8 cellular contexts compared by ENCODE assay signal in the genomic region with DNA sequence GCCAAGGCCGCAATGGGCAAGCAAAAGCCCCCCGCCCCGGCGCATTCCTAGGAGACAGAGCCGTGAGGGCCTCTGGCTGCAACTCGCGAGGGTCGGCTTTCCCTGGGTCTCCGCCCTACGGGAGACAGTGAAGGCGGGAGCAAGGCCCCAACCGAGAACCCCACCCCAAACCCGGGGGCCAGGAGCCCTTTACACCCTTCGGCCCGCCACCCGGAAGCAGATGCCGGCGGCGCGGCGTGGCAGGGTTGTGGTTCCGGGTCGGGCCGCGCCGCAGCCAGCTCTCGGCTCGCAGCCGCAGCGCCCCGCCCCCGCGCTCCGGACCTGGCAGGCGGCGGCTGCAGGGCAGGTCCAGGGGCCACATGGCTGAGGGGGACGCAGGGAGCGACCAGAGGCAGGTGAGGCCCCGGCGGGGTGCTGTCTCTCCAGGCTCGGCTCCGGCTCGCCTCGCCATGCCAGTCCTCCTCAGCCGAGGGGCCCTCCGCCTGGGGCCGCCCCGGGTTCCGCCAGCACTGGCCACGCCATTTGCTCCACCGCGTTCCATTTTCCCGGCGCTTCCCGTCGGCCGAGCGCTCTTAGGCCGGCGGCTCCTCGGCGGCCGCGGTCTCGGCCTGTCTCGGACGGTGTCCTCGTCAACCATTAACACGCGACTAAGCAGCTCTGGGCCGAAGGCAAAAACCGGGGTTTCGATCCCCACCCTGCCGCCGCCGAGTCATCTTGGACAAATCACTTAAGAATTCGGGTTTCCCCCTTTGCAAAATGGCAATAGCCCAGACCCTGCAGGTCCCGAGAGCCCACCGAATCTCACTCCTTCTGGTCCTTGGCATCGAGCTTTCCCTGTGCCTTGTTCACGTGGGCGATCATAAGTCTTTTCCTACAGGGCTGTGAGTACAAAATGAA. TPM values are rescaled to one million over a fixed set of nuclear protein-coding genes. Genes with fewer than 3 reads are reported as not detected.
A peak's percentile ranks its signal among the peaks of the same experiment; 100 is the strongest.
DNase-seq lines count a peak whose midpoint lies in the region; ATAC-seq and TF ChIP-seq lines count a peak whose summit lies in the region.

A gene with protein sequence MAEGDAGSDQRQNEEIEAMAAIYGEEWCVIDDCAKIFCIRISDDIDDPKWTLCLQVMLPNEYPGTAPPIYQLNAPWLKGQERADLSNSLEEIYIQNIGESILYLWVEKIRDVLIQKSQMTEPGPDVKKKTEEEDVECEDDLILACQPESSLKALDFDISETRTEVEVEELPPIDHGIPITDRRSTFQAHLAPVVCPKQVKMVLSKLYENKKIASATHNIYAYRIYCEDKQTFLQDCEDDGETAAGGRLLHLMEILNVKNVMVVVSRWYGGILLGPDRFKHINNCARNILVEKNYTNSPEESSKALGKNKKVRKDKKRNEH (plus strand): TSS at position 273 of the 897 bp plus-strand sequence. CDS start 87 bp downstream, at position 360.

- H3K27ac ChIP-seq in AG04450 (ENCODE audit: low read depth, low read length): peak within 1 kb of the TSS; percentile 80

- H3K9me3 ChIP-seq in AG04450 (ENCODE audit: control insufficient read depth, insufficient read depth, low read length): peaks cover 4% of the 10 kb centered on the region; the same call in 1 of the 2 replicates

- CTCF ChIA-PET in AG04450 (lab: Charles Lee): interaction anchor here (1.5 kb wide), 1 partner anchor 62 kb away, joined by 4 read pairs; no protein-coding TSS in a partner anchor

- no peaks in the 10 kb centered on the region for H3K27me3 ChIP-seq in AG04450 (ENCODE audit: control insufficient read depth, insufficient read depth, low read length)

- peak within 1 kb of the TSS; percentile 76 for H3K4me3 ChIP-seq in AG04450 (ENCODE audit: low read depth, low read length)

- TF ChIP-seq CTCF in AG04450 (IDR thresholded peaks at IDR 0.05; ENCODE audit: low read depth, low read length): no peak

- peak; percentile 96 for ATAC-seq in GM18867 (IDR thresholded peaks at IDR 0.05; ENCODE audit: unreplicated experiment)
- peak; percentile 91 for ATAC-seq in HG03097 (IDR thresholded peaks at IDR 0.05; ENCODE audit: low FRiP score, unreplicated experiment)

- DNase-seq in AG04450 (ENCODE audit: low read depth, low spot score) (peak; percentile 45), NCI-H446 treated with DMSO at 0.1 percent for 48 hours (lab: John Stamatoyannopoulos, UW) (peak; percentile 75), dedifferentiated amniotic fluid mesenchymal stem cell (ENCODE audit: extremely low spot score) (peak; percentile 52), left kidney (ENCODE audit: low read depth, low spot score) (peak; percentile 96)
- DNase-seq in activated CD4-positive, alpha-beta T cell treated with anti-CD3 and anti-CD28 coated beads, Interleukin-2, amount 50 U/mL, for 1 hour: peak; percentile 76
- peak; percentile 74 for DNase-seq in stimulated activated CD4-positive, alpha-beta T cell treated with anti-CD3 and anti-CD28 coated beads, Interleukin-1b, Interleukin-23, amount 100 ng/mL, for 48 hours

- POLR2A ChIA-PET in AG04450 (lab: Yijun Ruan, JAX): interaction anchor here (0.6 to 1.6 kb wide), 6 partner anchors 10 to 807 kb away, joined by 3 to 15 read pairs (median 3); a partner anchor contains a TSS

RNA-seq across cellular contexts. Expression of the gene that starts here (rescaled TPM):
- 23.0 and 31.7 TPM in 2 replicates for polyA plus RNA-seq in AG04450 (2011; rRNA removed)
- 11.3 and 14.0 TPM in 2 replicates for polyA minus RNA-seq in AG04450 (2011; rRNA and poly(A)+ RNA removed)

Comparison
In these comparisons a context has a peak if more than half of its experiments do, and no peak if none do; other contexts are left out.
1. Peak in every context shown above with its lines: DNase-seq, ATAC-seq, H3K4me3 ChIP-seq and H3K27ac ChIP-seq.
2. DNase-seq: peak in every context shown above with its lines; median percentile 96 in left kidney; 76 in activated CD4-positive, alpha-beta T cell treated with anti-CD3 and anti-CD28 coated beads, Interleukin-2, amount 50 U/mL, for 1 hour; 75 in NCI-H446 treated with DMSO at 0.1 percent for 48 hours; 74 in stimulated activated CD4-positive, alpha-beta T cell treated with anti-CD3 and anti-CD28 coated beads, Interleukin-1b, Interleukin-23, amount 100 ng/mL, for 48 hours; 52 in dedifferentiated amniotic fluid mesenchymal stem cell; 45 in AG04450.